8 cellular contexts compared by ENCODE assay signal in genomic region chr12:122021822-122022392, GRCh38. TPM values are rescaled to one million over a fixed set of nuclear protein-coding genes. Genes with fewer than 3 reads are reported as not detected.
DNase-seq lines count a peak whose midpoint lies in the region; ATAC-seq and TF ChIP-seq lines count a peak whose summit lies in the region.

TSS of gene BCL7A (plus strand) at chr12:122021884. CDS start at chr12:122022092, 208 bp downstream.

- no peak for TF ChIP-seq CTCF in AG09309 (IDR thresholded peaks at IDR 0.05; ENCODE audit: control insufficient read depth, insufficient read depth, low read depth, low read length, missing control alignments)

- H3K36me3 ChIP-seq in H7 (replicated peaks; ENCODE audit: control insufficient read depth, insufficient read depth, low read length) (no peaks in the 10 kb centered on the region; the same call in 1 of the 2 replicates), mesodermal cell (ENCODE audit: control insufficient read depth, insufficient read depth, low read length) (no peaks in the 10 kb centered on the region)

- 0 to 1% methylated on average over 56 to 64 of the region's 83 CpGs for WGBS in mesodermal cell (ENCODE audit: insufficient coverage in 2 of 2), 2 experiments

- H3K4me3 ChIP-seq in AG09309 (ENCODE audit: control insufficient read depth, low read depth, low read length) = peak within 1 kb of the TSS; percentile 54
- peak within 1 kb of the TSS; percentile 59 for H3K4me3 ChIP-seq in H7 (ENCODE audit: insufficient read depth, low read depth, low read length)
- H3K4me3 ChIP-seq in mesodermal cell (ENCODE audit: extremely low read depth, insufficient read depth, low read length, poor library complexity, severe bottlenecking) = peak within 1 kb of the TSS; percentile 62

- no peak within 1 kb of the TSS for H3K27ac ChIP-seq in mesodermal cell (ENCODE audit: low read depth, low read length, severe bottlenecking)

- DNase-seq in AG09309 (ENCODE audit: low read depth) (peak; percentile 34), H7 (peak; percentile 93), NCI-H526 treated with DMSO at 0.1 percent for 48 hours (lab: John Stamatoyannopoulos, UW) (peak; percentile 57), epidermal melanocyte (ENCODE audit: insufficient read length, low spot score) (peak; percentile 48)
- peak; percentile 31 to 33 for DNase-seq in activated CD8-positive, alpha-beta memory T cell treated with anti-CD3 and anti-CD28 coated beads for 4 hours (ENCODE audit: low read depth in 2 of 2)
- DNase-seq in stimulated activated CD8-positive, alpha-beta memory T cell treated with anti-CD3 and anti-CD28 coated beads, Interleukin-15, amount 100 ng/mL, for 24 hours (ENCODE audit: low read depth) = peak; percentile 21

- ATAC-seq in GM21723 (IDR thresholded peaks at IDR 0.05; ENCODE audit: unreplicated experiment) = no peak

- H3K4me1 ChIP-seq in mesodermal cell (ENCODE audit: control insufficient read depth, insufficient read depth, low read length, poor library complexity, severe bottlenecking) = peaks cover 11% of the 10 kb centered on the region

- H3K27me3 ChIP-seq in H7 (ENCODE audit: control insufficient read depth, insufficient read depth, low read length) = peaks cover 19% of the 10 kb centered on the region

- H3K9me3 ChIP-seq in mesodermal cell (ENCODE audit: control insufficient read depth, low read length) = peaks cover 12% of the 10 kb centered on the region

RNA-seq across cellular contexts. Expression of gene BCL7A, which starts in this region (rescaled TPM):
- total RNA-seq in H7 (2014; rRNA removed; shearing (Covaris generic)) = 10.6 and 11.2 TPM in 2 replicates
- polyA plus RNA-seq in mesodermal cell (2013, experiment 1 of 2) = 14.0 TPM
- 10.5 TPM for polyA plus RNA-seq in mesodermal cell (2013, experiment 2 of 2)

Comparison
In these comparisons a context has a peak if more than half of its experiments do, and no peak if none do; other contexts are left out.
1. DNase-seq: peak in every context shown above with its lines; median percentile 93 in H7; 57 in NCI-H526 treated with DMSO at 0.1 percent for 48 hours; 48 in epidermal melanocyte; 34 in AG09309; 32 in activated CD8-positive, alpha-beta memory T cell treated with anti-CD3 and anti-CD28 coated beads for 4 hours; 21 in stimulated activated CD8-positive, alpha-beta memory T cell treated with anti-CD3 and anti-CD28 coated beads, Interleukin-15, amount 100 ng/mL, for 24 hours.